In the genomic region with DNA sequence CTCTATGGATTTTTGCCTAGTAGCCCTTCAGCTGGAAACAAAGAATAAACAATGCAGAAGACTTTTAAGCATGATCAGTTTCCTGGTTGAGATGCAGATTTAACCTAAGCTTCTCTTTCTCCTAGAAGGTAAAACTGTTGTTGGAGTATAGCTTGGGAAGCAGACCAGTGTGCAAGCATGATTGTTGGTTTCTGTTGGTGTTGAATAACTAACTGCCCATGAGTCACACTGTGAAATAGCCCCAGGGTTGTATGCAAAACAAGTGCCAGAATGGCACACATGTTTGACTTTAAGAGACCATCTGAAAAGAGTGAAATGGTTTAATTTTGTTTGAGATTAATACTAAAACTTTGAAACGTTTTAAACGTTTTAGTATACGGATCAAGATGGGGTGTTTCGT, we compare ENCODE assay signal across 14 cellular contexts.
DNase-seq lines count a peak whose midpoint lies in the region; ATAC-seq and TF ChIP-seq lines count a peak whose summit lies in the region.
"Had no signal": no experiment of that assay in that cellular context is flagged by ENCODE, and none has a peak within 500 bp of the region (broad histone marks: within the 10 kb centered on the region; RNA-seq: fewer than 3 reads in every experiment).

No MANE protein-coding gene starts in this region.

- TF ChIP-seq RAD21 in SK-N-SH (IDR thresholded peaks at IDR 0.05; ENCODE audit: low read length): no peak

- TF ChIP-seq CTCF in NB4 (IDR thresholded peaks at IDR 0.05; ENCODE audit: low read depth, low read length) (no peak), choroid plexus epithelial cell (conservative IDR thresholded peaks at IDR 0.05; ENCODE audit: low read depth, low read length) (no peak), lower leg skin (IDR thresholded peaks at IDR 0.05) (no peak), SK-N-SH (IDR thresholded peaks at IDR 0.05) (no peak)

- no peak overlapping the region for H4K12ac ChIP-seq in trophoblast cell (ENCODE audit: low read depth, low read length)

- WGBS in trophoblast cell (ENCODE audit: extremely low coverage, insufficient coverage, insufficient read length): no CpG with 5 or more reads among the region's 4 CpGs
- 71 to 75% methylated on average over 4 of the region's 4 CpGs for WGBS in lower leg skin, 2 donors
- WGBS in SK-N-SH (ENCODE audit: low lambda C conversion rate): 55% methylated on average over 4 of the region's 4 CpGs

- H3K9ac ChIP-seq in trophoblast cell (ENCODE audit: low read length) (no peak overlapping the region), SK-N-SH (no peak overlapping the region)

- peaks cover 4% of the 10 kb centered on the region for H3F3A ChIP-seq in SK-N-SH (replicated peaks; ENCODE audit: insufficient read depth)

- no peak overlapping the region for H3K14ac ChIP-seq in trophoblast cell (ENCODE audit: low read length)

- CTCF ChIA-PET in SK-N-SH (lab: Yijun Ruan, JAX): interaction anchor here (1.3 kb wide), 1 partner anchor 262 kb away, joined by 3 read pairs; no protein-coding TSS in a partner anchor

- H2AFZ ChIP-seq in trophoblast cell (ENCODE audit: insufficient read depth, low read length, poor library complexity) (no peak overlapping the region), SK-N-SH (ENCODE audit: low read depth) (no peak overlapping the region)

- no peak overlapping the region for H3K18ac ChIP-seq in trophoblast cell (ENCODE audit: low read length)

- H3K9me3 ChIP-seq in trophoblast cell (ENCODE audit: insufficient read depth, low read depth, low read length): no peaks in the 10 kb centered on the region
- no peaks in the 10 kb centered on the region for H3K9me3 ChIP-seq in SK-N-SH

- no peak for ATAC-seq in GM21717 (IDR thresholded peaks at IDR 0.05; ENCODE audit: unreplicated experiment)
- ATAC-seq: natural killer cell had no signal

- H3K27me3 ChIP-seq in trophoblast cell (ENCODE audit: insufficient read depth, low read length) (no peaks in the 10 kb centered on the region), SK-N-SH (ENCODE audit: insufficient read depth) (no peaks in the 10 kb centered on the region)

- H2BK120ac ChIP-seq in trophoblast cell (ENCODE audit: insufficient read depth, low read length, poor library complexity): no peak overlapping the region

- no peak overlapping the region for H3K23ac ChIP-seq in trophoblast cell (ENCODE audit: low read length)

- H2AK5ac ChIP-seq in trophoblast cell (ENCODE audit: low read length): no peak overlapping the region

- no peak overlapping the region for H3K4me3 ChIP-seq in NB4 (ENCODE audit: low read depth, low read length)
- no peak overlapping the region for H3K4me3 ChIP-seq in choroid plexus epithelial cell (ENCODE audit: low read depth, low read length)
- no peak overlapping the region for H3K4me3 ChIP-seq in trophoblast cell (ENCODE audit: low read depth, low read length)
- no peak overlapping the region for H3K4me3 ChIP-seq in lower leg skin (ENCODE audit: low read depth, poor library complexity, severe bottlenecking)
- H3K4me3 ChIP-seq in SK-N-SH (ENCODE audit: low read depth in 2 of 2, low read length in 1 of 2): no peak overlapping the region
- H3K4me3 ChIP-seq: smooth muscle cell had no signal

- no peak overlapping the region for H2BK5ac ChIP-seq in trophoblast cell (ENCODE audit: low read depth, low read length, poor library complexity)

- intact Hi-C loops in lower leg skin (cut with DNase I; ENCODE audit: low total_unique reads): no loop called here

- no peak overlapping the region for H4K8ac ChIP-seq in trophoblast cell (ENCODE audit: low read depth, low read length)

- H3K36me3 ChIP-seq in trophoblast cell (ENCODE audit: control insufficient read depth in 1 of 2, insufficient read depth in 2 of 2, low read length in 2 of 2) (no peaks in the 10 kb centered on the region), SK-N-SH (replicated peaks in 1 of 2; ENCODE audit: control insufficient read depth in 1 of 2, insufficient read depth in 2 of 2, low read length in 1 of 2) (peaks cover 2 to 15% of the 10 kb centered on the region in 2 experiments)

- no peak overlapping the region for H3K4ac ChIP-seq in trophoblast cell (ENCODE audit: low read depth, low read length)

- no peaks in the 10 kb centered on the region for H4K20me1 ChIP-seq in SK-N-SH (ENCODE audit: insufficient read depth)

- DNase-seq in NCI-H1417 (lab: John Stamatoyannopoulos, UW) (peak in 2 of 3 experiments; percentile 17 to 44), NCI-H1417 treated with DMSO at 0.1 percent for 48 hours (lab: John Stamatoyannopoulos, UW) (no peak), NB4 (ENCODE audit: low read depth) (peak; percentile 19), choroid plexus epithelial cell (ENCODE audit: low read depth) (peak; percentile 41), trophoblast cell (peak; percentile 22 to 69), lower leg skin (ENCODE audit: low spot score in 2 of 2) (no peak), SK-N-SH (no peak)
- DNase-seq: 8988T; activated CD8-positive, alpha-beta memory T cell treated with anti-CD3 and anti-CD28 coated beads, Interleukin-2, amount 50 U/mL, for 48 hours; KG1; natural killer cell; stimulated activated CD8-positive, alpha-beta memory T cell treated with anti-CD3 and anti-CD28 coated beads, Interleukin-4, amount 100 ng/mL, for 48 hours had no signal

- no peaks in the 10 kb centered on the region for H3K79me1 ChIP-seq in trophoblast cell (ENCODE audit: low read length)

- H3K9me2 ChIP-seq in SK-N-SH: no peaks in the 10 kb centered on the region

- TF ChIP-seq POLR2A in NB4 (IDR thresholded peaks at IDR 0.05; ENCODE audit: extremely low read depth, insufficient read length) (no peak), lower leg skin (IDR thresholded peaks at IDR 0.05) (no peak)

- H3K79me2 ChIP-seq in trophoblast cell (ENCODE audit: control insufficient read depth, insufficient read depth, low read length, poor library complexity): no peaks in the 10 kb centered on the region
- H3K79me2 ChIP-seq in SK-N-SH (ENCODE audit: insufficient read depth): no peaks in the 10 kb centered on the region

- H4K91ac ChIP-seq in trophoblast cell (ENCODE audit: low read depth, low read length): no peak overlapping the region

- no peak for TF ChIP-seq EP300 in SK-N-SH (IDR thresholded peaks at IDR 0.05; ENCODE audit: borderline replicate concordance in 1 of 2, low read depth in 1 of 2, low read length in 1 of 2)

- H2BK12ac ChIP-seq in trophoblast cell (ENCODE audit: low read length): no peak overlapping the region

- H3K4me1 ChIP-seq in trophoblast cell (ENCODE audit: control insufficient read depth in 1 of 2, insufficient read depth in 2 of 2, low read length in 2 of 2): no peaks in the 10 kb centered on the region
- peaks cover 0 to 7% of the 10 kb centered on the region in 2 experiments; a peak in 1 of 4 replicates for H3K4me1 ChIP-seq in SK-N-SH (ENCODE audit: control insufficient read depth in 1 of 2, insufficient read depth in 2 of 2, low read depth in 1 of 2, low read length in 1 of 2)

- H3K27ac ChIP-seq in trophoblast cell (ENCODE audit: low read depth, low read length) (no peak overlapping the region), SK-N-SH (ENCODE audit: low read depth in 2 of 2, low read length in 1 of 2) (no peak overlapping the region)

- POLR2A ChIA-PET in SK-N-SH (lab: Yijun Ruan, JAX): no interaction called here

- no peak overlapping the region for H3K4me2 ChIP-seq in trophoblast cell (ENCODE audit: low read length)
- H3K4me2 ChIP-seq in SK-N-SH: no peak overlapping the region
- H3K4me2 ChIP-seq: smooth muscle cell had no signal

TF ChIP-seq in SK-N-SH, 30 proteins besides CTCF, POLR2A, EP300 and RAD21 (continues in another document):
- TF ChIP-seq, protein P1, sequence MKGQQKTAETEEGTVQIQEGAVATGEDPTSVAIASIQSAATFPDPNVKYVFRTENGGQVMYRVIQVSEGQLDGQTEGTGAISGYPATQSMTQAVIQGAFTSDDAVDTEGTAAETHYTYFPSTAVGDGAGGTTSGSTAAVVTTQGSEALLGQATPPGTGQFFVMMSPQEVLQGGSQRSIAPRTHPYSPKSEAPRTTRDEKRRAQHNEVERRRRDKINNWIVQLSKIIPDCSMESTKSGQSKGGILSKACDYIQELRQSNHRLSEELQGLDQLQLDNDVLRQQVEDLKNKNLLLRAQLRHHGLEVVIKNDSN (IDR thresholded peaks at IDR 0.05; ENCODE audit: borderline replicate concordance, low read depth): no peak
- TF ChIP-seq SMC3 (IDR thresholded peaks at IDR 0.05; ENCODE audit: low read depth, low read length) (no peak), MXI1 (IDR thresholded peaks at IDR 0.05; ENCODE audit: low read depth, low read length) (no peak), TAF1 (IDR thresholded peaks at IDR 0.05; ENCODE audit: borderline replicate concordance, low read depth, low read length) (no peak), RXRA (IDR thresholded peaks at IDR 0.05; ENCODE audit: borderline replicate concordance, low read depth) (no peak), GATA2 (CRISPR knock-in tag; IDR thresholded peaks at IDR 0.05) (no peak), NFIC (IDR thresholded peaks at IDR 0.05; ENCODE audit: borderline replicate concordance) (no peak)
- TF ChIP-seq, protein P2, sequence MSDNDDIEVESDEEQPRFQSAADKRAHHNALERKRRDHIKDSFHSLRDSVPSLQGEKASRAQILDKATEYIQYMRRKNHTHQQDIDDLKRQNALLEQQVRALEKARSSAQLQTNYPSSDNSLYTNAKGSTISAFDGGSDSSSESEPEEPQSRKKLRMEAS (IDR thresholded peaks at IDR 0.05; ENCODE audit: low read depth): no peak
- TF ChIP-seq, protein P3, sequence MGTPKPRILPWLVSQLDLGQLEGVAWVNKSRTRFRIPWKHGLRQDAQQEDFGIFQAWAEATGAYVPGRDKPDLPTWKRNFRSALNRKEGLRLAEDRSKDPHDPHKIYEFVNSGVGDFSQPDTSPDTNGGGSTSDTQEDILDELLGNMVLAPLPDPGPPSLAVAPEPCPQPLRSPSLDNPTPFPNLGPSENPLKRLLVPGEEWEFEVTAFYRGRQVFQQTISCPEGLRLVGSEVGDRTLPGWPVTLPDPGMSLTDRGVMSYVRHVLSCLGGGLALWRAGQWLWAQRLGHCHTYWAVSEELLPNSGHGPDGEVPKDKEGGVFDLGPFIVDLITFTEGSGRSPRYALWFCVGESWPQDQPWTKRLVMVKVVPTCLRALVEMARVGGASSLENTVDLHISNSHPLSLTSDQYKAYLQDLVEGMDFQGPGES (IDR thresholded peaks at IDR 0.05; ENCODE audit: low read depth, low read length): no peak

Comparison
In these comparisons a context has a peak if more than half of its experiments do, and no peak if none do; other contexts are left out.
1. DNase-seq: peak in NCI-H1417 (2 of 3), NB4 (single experiment), choroid plexus epithelial cell (single experiment) and trophoblast cell (2 of 2); none in NCI-H1417 treated with DMSO at 0.1 percent for 48 hours (single experiment), lower leg skin (0 of 2) and SK-N-SH (single experiment).